Comparison of ENCODE assay signal across 9 cellular contexts in genomic region chr10:70272925-70273316, GRCh38. TPM values are rescaled to one million over a fixed set of nuclear protein-coding genes. Genes with fewer than 3 reads are reported as not detected.
A peak's percentile ranks its signal among the peaks of the same experiment; 100 is the strongest.
DNase-seq lines count a peak whose midpoint lies in the region; ATAC-seq, FAIRE-seq and TF ChIP-seq lines count a peak whose summit lies in the region.
"Had no signal": no experiment of that assay in that cellular context is flagged by ENCODE, and none has a peak within 500 bp of the region (broad histone marks: within the 10 kb centered on the region; RNA-seq: fewer than 3 reads in every experiment).

No MANE protein-coding gene starts in this region.

- peak; percentile 40 to 42; a peak in 2 of 4 replicates for TF ChIP-seq EP300 in GM12878 (IDR thresholded peaks at IDR 0.05; ENCODE audit: borderline replicate concordance in 1 of 2, control insufficient read depth in 1 of 2, low read depth in 2 of 2, low read length in 2 of 2)

- intact Hi-C loops in CD4-positive, alpha-beta T cell (cut with DNase I, micrococcal nuclease): loop anchor here in 1 of 2 experiments (5.0 kb wide), 1 partner anchor 89 kb away; no protein-coding TSS in a partner anchor
- intact Hi-C loops in GM12878 (cut with micrococcal nuclease; ENCODE audit: unreplicated experiment): loop anchor here (2.0 to 5.0 kb wide), 4 partner anchors 41 to 92 kb away; partner anchors contain the start of gene PPA1

- no peak overlapping the region for H3K4me3 Mint-ChIP-seq in CD4-positive, alpha-beta T cell

- no peak overlapping the region for H3K27ac Mint-ChIP-seq in CD4-positive, alpha-beta T cell

- H3K9ac ChIP-seq in GM12878 (ENCODE audit: control insufficient read depth, insufficient read depth, low read length) (no peak overlapping the region), mucosa of stomach (ENCODE audit: low read length) (peak overlapping the region; percentile 24)

- peak; percentile 45 for TF ChIP-seq RAD21 in GM12878 (IDR thresholded peaks at IDR 0.05; ENCODE audit: insufficient read depth, low read depth, low read length)

- no peaks in the 10 kb centered on the region for H3K79me2 ChIP-seq in GM12878 (ENCODE audit: control insufficient read depth, insufficient read depth, low read length)

- peak overlapping the region; percentile 57 for H3K4me2 ChIP-seq in GM12878 (ENCODE audit: control insufficient read depth, insufficient read depth)

- no peak for TF ChIP-seq POLR2A in GM12878 (IDR thresholded peaks at IDR 0.05; ENCODE audit: low read depth, low read length)

- H3K27ac ChIP-seq in CD4-positive, alpha-beta T cell (ENCODE audit: low read depth, low read length): no peak overlapping the region
- peak overlapping the region; percentile 40 for H3K27ac ChIP-seq in GM12878 (ENCODE audit: control insufficient read depth, insufficient read depth)
- H3K27ac ChIP-seq: SK-N-MC had no signal

- CTCF ChIA-PET in CD4-positive, alpha-beta T cell (lab: Charles Lee): interaction anchor here (0.6 to 1.4 kb wide), 10 partner anchors 9 to 129 kb away, joined by 3 to 6 read pairs (median 4); partner anchors contain the start of gene PPA1
- CTCF ChIA-PET in GM12878 (lab: Yijun Ruan, JAX): interaction anchor here (0.6 to 18.7 kb wide), 20 partner anchors 8 to 126 kb away, joined by 3 to 756 read pairs (median 9); partner anchors contain the start of genes PPA1 and TYSND1

- no peaks in the 10 kb centered on the region for H4K20me1 ChIP-seq in GM12878 (ENCODE audit: control insufficient read depth, insufficient read depth)

- H3K36me3 ChIP-seq in GM12878 (ENCODE audit: control insufficient read depth in 2 of 2, insufficient read depth in 2 of 2, low read length in 1 of 2) (no peaks in the 10 kb centered on the region), mucosa of stomach (ENCODE audit: control insufficient read depth, insufficient read depth, low read length) (no peaks in the 10 kb centered on the region)

- no peak for DNase-seq in CD4-positive, alpha-beta T cell
- peak; percentile 35 for DNase-seq in HT1080 (ENCODE audit: low read depth)
- peak; percentile 74 for DNase-seq in GM12878 (ENCODE audit: low read depth, low spot score)
- DNase-seq in NCI-H187 (lab: John Stamatoyannopoulos, UW): no peak
- DNase-seq in NCI-H748 (lab: John Stamatoyannopoulos, UW; ENCODE audit: unreplicated experiment): no peak
- DNase-seq in C1 segment of cervical spinal cord (lab: John Stamatoyannopoulos, UW): no peak

- H3K4me1 ChIP-seq in GM12878 (ENCODE audit: control insufficient read depth, insufficient read depth, low read length): peaks cover 31% of the 10 kb centered on the region
- peaks cover 12% of the 10 kb centered on the region for H3K4me1 ChIP-seq in mucosa of stomach (ENCODE audit: control insufficient read depth, insufficient read depth, low read length)

- in situ Hi-C loops in GM12878 (cut with MboI): loop anchor here (5.0 kb wide), 1 partner anchor 84 kb away; no protein-coding TSS in a partner anchor

- no peaks in the 10 kb centered on the region for H3K9me3 Mint-ChIP-seq in CD4-positive, alpha-beta T cell

- H3K27me3 ChIP-seq in CD4-positive, alpha-beta T cell (ENCODE audit: control insufficient read depth, insufficient read depth, low read length): no peaks in the 10 kb centered on the region
- H3K27me3 ChIP-seq in GM12878 (replicated peaks in 1 of 2; ENCODE audit: control insufficient read depth in 2 of 2, insufficient read depth in 2 of 2, low read length in 1 of 2): no peaks in the 10 kb centered on the region
- no peaks in the 10 kb centered on the region for H3K27me3 ChIP-seq in mucosa of stomach (ENCODE audit: control insufficient read depth, insufficient read depth, low read length)

- SMC1A ChIA-PET in GM12878 (lab: Charles Lee; ENCODE audit: uncharacterized antibody, unreplicated experiment): interaction anchor here (0.8 to 12.9 kb wide), 17 partner anchors 9 to 115 kb away, joined by 3 to 274 read pairs (median 7); no protein-coding TSS in a partner anchor

- H3K9me3 ChIP-seq in CD4-positive, alpha-beta T cell (ENCODE audit: control insufficient read depth, low read length): no peaks in the 10 kb centered on the region
- H3K9me3 ChIP-seq in GM12878 (replicated peaks; ENCODE audit: control insufficient read depth, insufficient read depth, low read length) (no peaks in the 10 kb centered on the region; the same call in 2 of the 3 replicates), mucosa of stomach (ENCODE audit: control insufficient read depth, low read length) (no peaks in the 10 kb centered on the region)

- no TSS peak for BruUV-seq in GM12878 (replicated peaks; lab: Mats Ljungman, UMichigan)

- no peak overlapping the region for H3K4me3 ChIP-seq in GM12878
- H3K4me3 ChIP-seq in mucosa of stomach (ENCODE audit: low read length): no peak overlapping the region
- H3K4me3 ChIP-seq: SK-N-MC had no signal

- H3K36me3 Mint-ChIP-seq in CD4-positive, alpha-beta T cell (ENCODE audit: low read depth): no peaks in the 10 kb centered on the region

- peak overlapping the region; percentile 78 for H2AFZ ChIP-seq in GM12878 (ENCODE audit: control insufficient read depth, low read depth, low read length)

- peaks cover 10% of the 10 kb centered on the region for H3K4me1 Mint-ChIP-seq in CD4-positive, alpha-beta T cell (ENCODE audit: low read depth)

- 0% methylated on average over 4 of the region's 4 CpGs for WGBS in GM12878 (ENCODE audit: insufficient coverage, insufficient replicate concordance, low lambda C conversion rate, missing lambda C conversion rate)

- RAD21 ChIA-PET in GM12878 (lab: Charles Lee; ENCODE audit: unreplicated experiment): interaction anchor here (0.9 to 8.2 kb wide), 12 partner anchors 12 to 126 kb away, joined by 3 to 90 read pairs (median 10); partner anchors contain the start of genes NPFFR1, PPA1 and TYSND1

- POLR2A ChIA-PET in CD4-positive, alpha-beta T cell (lab: Charles Lee): interaction anchor here (1.6 kb wide), 1 partner anchor 51 kb away, joined by 4 read pairs; no protein-coding TSS in a partner anchor
- POLR2A ChIA-PET in GM12878 (lab: Charles Lee): interaction anchor here (1.0 to 3.6 kb wide), 5 partner anchors 20 to 91 kb away, joined by 3 to 20 read pairs (median 5); no protein-coding TSS in a partner anchor

- peak; percentile 89 for FAIRE-seq in GM12878 (lab: Jason Lieb, UNC)

- ATAC-seq in CD4-positive, alpha-beta T cell (ENCODE audit: poor library complexity): peak; percentile 86
- ATAC-seq in GM19025 (IDR thresholded peaks at IDR 0.05; ENCODE audit: low read depth, unreplicated experiment) (peak; percentile 46), GM12878 (peak; percentile 85)

- peak; percentile 24 for TF ChIP-seq CTCF in CD4-positive, alpha-beta T cell (IDR thresholded peaks at IDR 0.05)
- peak; percentile 35 to 75 (median 51); a peak in 5 of 6 replicates for TF ChIP-seq CTCF in GM12878 (IDR thresholded peaks at IDR 0.05 in 2 of 3, conservative IDR thresholded peaks at IDR 0.05 in 1 of 3; ENCODE audit: control insufficient read depth in 2 of 3, extremely low read depth in 1 of 3, insufficient read depth in 1 of 3, low read depth in 3 of 3, low read length in 3 of 3)

- no peaks in the 10 kb centered on the region for H3K27me3 Mint-ChIP-seq in CD4-positive, alpha-beta T cell

TF ChIP-seq in GM12878, 131 proteins besides CTCF, POLR2A, EP300 and RAD21 (continues in another document):
- TF ChIP-seq EZH2 (IDR thresholded peaks at IDR 0.05; ENCODE audit: borderline replicate concordance, control insufficient read depth, low read depth, low read length): no peak
- TF ChIP-seq ZSCAN29 (IDR thresholded peaks at IDR 0.05): no peak

RNA-seq across cellular contexts. Expression of gene NPFFR1, which starts 10.9 kb away (rescaled TPM):
- total RNA-seq in CD4-positive, alpha-beta T cell: under 1 TPM in 1 of 2 experiments, not detected in 1; 0.03 TPM
- total RNA-seq in HT1080 (2014; rRNA removed; shearing (Covaris generic)): not detected in 2 replicates
- polyA plus RNA-seq in HT1080 (2015; cell fraction: cytosol; rRNA removed): not detected in 2 replicates
- polyA plus RNA-seq in HT1080 (2015; cell fraction: nucleus; rRNA removed): not detected in 2 replicates
- total RNA-seq in GM12878 (2013; cell fraction: nucleolus; rRNA removed): 0.06 and 0.07 TPM in 2 replicates
- not detected in 2 replicates for total RNA-seq in GM12878 (2014; rRNA removed)
- total RNA-seq in GM12878 (2014; rRNA removed; fragmentation: Illumina TruSeq; extraction: Trizol): not detected in 2 replicates
- total RNA-seq in GM12878 (2021): not detected in 2 replicates
- not detected for polyA plus RNA-seq in GM12878 (2011; ENCODE audit: low read depth)
- 0.01 TPM in 1 of 2 replicates, not detected in the other for polyA plus RNA-seq in GM12878 (2011; rRNA removed)
- polyA plus RNA-seq in GM12878 (2011; cell fraction: cytosol; rRNA removed): not detected in 2 replicates
- 0.01 TPM in 1 of 2 replicates, not detected in the other for polyA plus RNA-seq in GM12878 (2011; cell fraction: nucleus; rRNA removed)
- polyA plus RNA-seq in GM12878 (2012): not detected in 2 replicates
- not detected in 2 replicates for polyA plus RNA-seq in GM12878 (2014; fragmentation: Illumina TruSeq; extraction: Trizol)
- not detected for polyA plus RNA-seq in GM12878 (2014; fragmentation: Nextera tagmentation; extraction: Ambion mirVana)
- polyA plus RNA-seq in GM12878 (2014; rRNA removed): not detected in 2 replicates
- polyA plus RNA-seq in GM12878 (2016; fragmentation: Nextera tagmentation; extraction: Ambion mirVana): under 1 TPM in 1 of 2 experiments, not detected in 1; 0.03 TPM
- not detected in 2 replicates for polyA minus RNA-seq in GM12878 (2011; rRNA and poly(A)+ RNA removed)
- polyA minus RNA-seq in GM12878 (2011; cell fraction: cytosol; rRNA and poly(A)+ RNA removed): not detected in 2 replicates
- not detected in 2 replicates for polyA minus RNA-seq in GM12878 (2011; cell fraction: nucleus; rRNA and poly(A)+ RNA removed)

RNA-seq across cellular contexts. Expression of gene PPA1, which starts 39.7 kb away (rescaled TPM):
- 10 to 100 TPM; 69.0 to 69.3 TPM for total RNA-seq in CD4-positive, alpha-beta T cell
- 274 and 289 TPM in 2 replicates for total RNA-seq in HT1080 (2014; rRNA removed; shearing (Covaris generic))
- 217 and 245 TPM in 2 replicates for polyA plus RNA-seq in HT1080 (2015; cell fraction: cytosol; rRNA removed)
- 130 and 172 TPM in 2 replicates for polyA plus RNA-seq in HT1080 (2015; cell fraction: nucleus; rRNA removed)
- total RNA-seq in GM12878 (2013; cell fraction: nucleolus; rRNA removed): 131 and 145 TPM in 2 replicates
- total RNA-seq in GM12878 (2014; rRNA removed) (297 and 344 TPM in 2 replicates), GM12878 (2014; rRNA removed; fragmentation: Illumina TruSeq; extraction: Trizol) (334 and 338 TPM in 2 replicates), GM12878 (2021) (254 and 260 TPM in 2 replicates)
- 197 TPM for polyA plus RNA-seq in GM12878 (2011; ENCODE audit: low read depth)
- polyA plus RNA-seq in GM12878 (2011; rRNA removed) (452 and 655 TPM in 2 replicates), GM12878 (2014; fragmentation: Illumina TruSeq; extraction: Trizol) (296 and 362 TPM in 2 replicates), GM12878 (2014; fragmentation: Nextera tagmentation; extraction: Ambion mirVana) (100 to 1,000 TPM; 224 to 386 TPM), GM12878 (2014; rRNA removed) (346 and 396 TPM in 2 replicates), GM12878 (2016; fragmentation: Nextera tagmentation; extraction: Ambion mirVana) (100 to 1,000 TPM; 353 to 365 TPM)
- 191 and 218 TPM in 2 replicates for polyA plus RNA-seq in GM12878 (2011; cell fraction: cytosol; rRNA removed)
- polyA plus RNA-seq in GM12878 (2011; cell fraction: nucleus; rRNA removed): 159 and 213 TPM in 2 replicates
- 207 and 266 TPM in 2 replicates for polyA plus RNA-seq in GM12878 (2012)
- polyA minus RNA-seq in GM12878 (2011; rRNA and poly(A)+ RNA removed): 181 and 246 TPM in 2 replicates
- 70.8 and 76.2 TPM in 2 replicates for polyA minus RNA-seq in GM12878 (2011; cell fraction: cytosol; rRNA and poly(A)+ RNA removed)
- 44.1 and 89.6 TPM in 2 replicates for polyA minus RNA-seq in GM12878 (2011; cell fraction: nucleus; rRNA and poly(A)+ RNA removed)

Comparison
In these comparisons a context has a peak if more than half of its experiments do, and no peak if none do; other contexts are left out.
1. DNase-seq: peak in HT1080 (single experiment) and GM12878 (single experiment); none in CD4-positive, alpha-beta T cell (0 of 10), NCI-H187 (0 of 2), NCI-H748 (single experiment) and C1 segment of cervical spinal cord (0 of 14).
2. Peak in every context shown above with its lines, with median percentiles within 50 percentile points of each other: ATAC-seq.